In the genomic region with DNA sequence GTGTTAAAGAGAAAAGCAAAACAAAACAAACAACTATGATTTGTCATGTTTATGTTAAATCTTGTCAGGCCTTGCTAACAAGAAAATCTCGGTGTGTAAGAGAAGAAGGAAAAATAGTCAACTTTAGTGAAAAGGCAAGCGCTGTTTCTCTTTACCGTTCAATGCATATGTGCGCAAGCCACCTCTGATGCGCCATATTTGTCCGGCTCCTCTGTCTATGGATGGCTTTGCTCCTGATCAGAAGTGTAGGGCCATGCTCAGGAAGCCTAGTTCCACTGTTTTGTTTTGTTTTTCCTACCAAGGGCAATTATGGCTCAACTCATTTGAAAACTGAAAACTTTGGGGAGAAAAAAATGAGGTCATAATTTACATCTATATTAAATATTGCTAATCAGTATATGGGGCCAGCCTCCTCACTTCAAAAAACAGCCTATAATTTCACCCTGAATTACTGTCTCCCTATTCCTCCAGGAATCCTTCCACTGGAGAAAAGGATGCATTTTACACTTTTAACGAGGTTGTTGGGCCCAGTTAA, we compare ENCODE assay signal across 11 cellular contexts. TPM values are rescaled to one million over a fixed set of nuclear protein-coding genes. Genes with fewer than 3 reads are reported as not detected.
DNase-seq lines count a peak whose midpoint lies in the region; ATAC-seq, FAIRE-seq and TF ChIP-seq lines count a peak whose summit lies in the region.
"Had no signal": no experiment of that assay in that cellular context is flagged by ENCODE, and none has a peak within 500 bp of the region (broad histone marks: within the 10 kb centered on the region; RNA-seq: fewer than 3 reads in every experiment).

No MANE protein-coding gene starts in this region.

- no peak for FAIRE-seq in urothelium cell line (lab: Jason Lieb, UNC)
- FAIRE-seq: frontal cortex had no signal

- H2AFZ ChIP-seq in KMS-11 (ENCODE audit: low read depth): no peak overlapping the region

- no peaks in the 10 kb centered on the region for H3K27me3 Mint-ChIP-seq in activated T-helper 17 cell treated with anti-CD3 and anti-CD28 coated beads, Interleukin-2, amount 50 U/mL, for 72 hours

- TF ChIP-seq CTCF in KMS-11 (conservative IDR thresholded peaks at IDR 0.05; ENCODE audit: low read depth, low read length) (no peak), gastrocnemius medialis (IDR thresholded peaks at IDR 0.05 in 4 of 5, conservative IDR thresholded peaks at IDR 0.05 in 1 of 5) (no peak)

- peak overlapping the region; percentile 93 for H3K4me2 ChIP-seq in KMS-11

- peaks cover 11% of the 10 kb centered on the region for H3K4me1 ChIP-seq in KMS-11 (ENCODE audit: low read depth, poor library complexity, severe bottlenecking)
- peaks cover 38% of the 10 kb centered on the region; the same call in 1 of the 2 replicates for H3K4me1 ChIP-seq in iPS-20b (ENCODE audit: insufficient read depth, low read length)
- peaks cover 20 to 24% of the 10 kb centered on the region in 2 donors for H3K4me1 ChIP-seq in gastrocnemius medialis

- peaks cover 16% of the 10 kb centered on the region for H3K4me1 Mint-ChIP-seq in activated T-helper 17 cell treated with anti-CD3 and anti-CD28 coated beads, Interleukin-2, amount 50 U/mL, for 72 hours

- H3K4me3 ChIP-seq in KMS-11 (IDR thresholded peaks at IDR 0.05; ENCODE audit: insufficient read depth, low read depth, low read length) (no peak overlapping the region), iPS-20b (ENCODE audit: low read length) (peak overlapping the region; percentile 91), gastrocnemius medialis (peak overlapping the region; percentile 62 to 85 (median 72))
- H3K4me3 ChIP-seq: MG63 had no signal

- DNase-seq in gastrocnemius medialis (no peak), urothelium cell line (ENCODE audit: low spot score) (no peak), kidney tubule cell (ENCODE audit: low spot score) (no peak)
- DNase-seq: activated CD8-positive, alpha-beta memory T cell treated with anti-CD3 and anti-CD28 coated beads, Interleukin-2, amount 50 U/mL, for 48 hours; MG63 had no signal

- H3K27ac ChIP-seq in KMS-11 (peak overlapping the region; percentile 96), iPS-20b (ENCODE audit: low read length) (no peak overlapping the region), gastrocnemius medialis (peak overlapping the region; percentile 89 to 95 (median 92))

- ATAC-seq in activated T-helper 17 cell treated with anti-CD3 and anti-CD28 coated beads, Interleukin-2, amount 50 U/mL, for 72 hours (replicated peaks): peak; percentile 21
- ATAC-seq in gastrocnemius medialis: no peak
- ATAC-seq in GM18520 (IDR thresholded peaks at IDR 0.05; ENCODE audit: unreplicated experiment): no peak
- ATAC-seq in GM18505 (IDR thresholded peaks at IDR 0.05; ENCODE audit: unreplicated experiment): no peak

- no peak for TF ChIP-seq POLR2A in gastrocnemius medialis (IDR thresholded peaks at IDR 0.05)
- no peak for TF ChIP-seq POLR2A in GM18505 (IDR thresholded peaks at IDR 0.05; ENCODE audit: borderline replicate concordance, extremely low read depth, insufficient read depth, insufficient read length)

- H4K20me1 ChIP-seq in KMS-11 (ENCODE audit: insufficient read depth): no peaks in the 10 kb centered on the region

- H3K27me3 ChIP-seq in KMS-11 (ENCODE audit: insufficient read depth, low read depth): no peaks in the 10 kb centered on the region
- peaks cover 12% of the 10 kb centered on the region; the same call in 1 of the 2 replicates for H3K27me3 ChIP-seq in iPS-20b (ENCODE audit: insufficient read depth, low read length)
- H3K27me3 ChIP-seq in gastrocnemius medialis: no peaks in the 10 kb centered on the region

- H3K9ac ChIP-seq in KMS-11: peak overlapping the region; percentile 93
- no peak overlapping the region for H3K9ac ChIP-seq in iPS-20b (ENCODE audit: low read depth, low read length)

- H3K9me3 ChIP-seq in iPS-20b (ENCODE audit: insufficient read depth, low read depth, low read length) (no peaks in the 10 kb centered on the region), gastrocnemius medialis (no peaks in the 10 kb centered on the region)
- H3K9me3 ChIP-seq: MG63 had no signal

- no peaks in the 10 kb centered on the region for H3K9me3 Mint-ChIP-seq in activated T-helper 17 cell treated with anti-CD3 and anti-CD28 coated beads, Interleukin-2, amount 50 U/mL, for 72 hours

- H3K36me3 ChIP-seq in KMS-11 (ENCODE audit: insufficient read depth) (0 out of 2 replicates have a peak, but pooled peaks cover 7% of the 10 kb centered on the region), iPS-20b (ENCODE audit: insufficient read depth, low read depth, low read length) (no peaks in the 10 kb centered on the region), gastrocnemius medialis (no peaks in the 10 kb centered on the region)
- H3K36me3 ChIP-seq: MG63 had no signal

- H3K4me3 Mint-ChIP-seq in activated T-helper 17 cell treated with anti-CD3 and anti-CD28 coated beads, Interleukin-2, amount 50 U/mL, for 72 hours: peak overlapping the region; percentile 87

- intact Hi-C loops in gastrocnemius medialis (cut with DNase I; ENCODE audit: low total_unique reads): no loop called here

- H3K27ac Mint-ChIP-seq in activated T-helper 17 cell treated with anti-CD3 and anti-CD28 coated beads, Interleukin-2, amount 50 U/mL, for 72 hours: peak overlapping the region; percentile 90

- peaks cover 97% of the 10 kb centered on the region for H3K36me3 Mint-ChIP-seq in activated T-helper 17 cell treated with anti-CD3 and anti-CD28 coated beads, Interleukin-2, amount 50 U/mL, for 72 hours (ENCODE audit: low read depth)

- in situ Hi-C loops in gastrocnemius medialis (cut with MboI; ENCODE audit: low sequenced_read_pairs in 4 of 4): loop anchor here in 2 of 4 donors (10.0 kb wide), 2 partner anchors 61 to 231 kb away; no protein-coding TSS in a partner anchor

- H3K79me2 ChIP-seq in KMS-11 (ENCODE audit: insufficient read depth, low read depth): peaks cover 77% of the 10 kb centered on the region

RNA-seq across cellular contexts. Expression of gene MAF, which starts 4.6 kb away (rescaled TPM):
- total RNA-seq in activated T-helper 17 cell treated with anti-CD3 and anti-CD28 coated beads, Interleukin-2, amount 50 U/mL, for 72 hours: 100 to 1,000 TPM; 173 to 375 TPM
- total RNA-seq in gastrocnemius medialis: 10 to 100 TPM; 10.9 to 46.7 (median 32.5) TPM
